14 cellular contexts compared by ENCODE assay signal in the genomic region with DNA sequence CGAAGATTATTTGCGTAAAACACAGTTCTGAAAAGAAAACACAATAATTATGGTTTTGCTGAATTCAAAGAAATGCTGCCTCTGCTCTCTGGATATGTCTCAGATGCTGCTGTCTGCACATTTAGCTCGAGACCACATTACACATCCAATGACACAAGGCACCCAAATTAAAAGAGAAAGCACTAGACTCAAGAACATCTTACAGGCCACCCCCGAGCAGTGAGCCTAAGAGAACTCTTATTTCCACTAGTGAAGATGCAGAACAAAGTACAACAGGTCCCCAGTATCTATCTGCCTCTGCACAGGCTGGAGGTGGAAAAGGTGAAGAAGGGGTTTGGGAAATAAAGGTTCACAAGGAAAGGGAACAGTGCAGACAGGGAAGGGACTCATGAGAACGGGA. TPM values are rescaled to one million over a fixed set of nuclear protein-coding genes. Genes with fewer than 3 reads are reported as not detected.
DNase-seq lines count a peak whose midpoint lies in the region; ATAC-seq and TF ChIP-seq lines count a peak whose summit lies in the region.
"Had no signal": no experiment of that assay in that cellular context is flagged by ENCODE, and none has a peak within 500 bp of the region (broad histone marks: within the 10 kb centered on the region; RNA-seq: fewer than 3 reads in every experiment).

No MANE protein-coding gene starts in this region.

- intact Hi-C loops in body of pancreas (cut with DNase I): no loop called here

- TF ChIP-seq CTCF in OCI-LY1 (IDR thresholded peaks at IDR 0.05; ENCODE audit: low read length) (no peak), brain (conservative IDR thresholded peaks at IDR 0.05) (no peak), body of pancreas (IDR thresholded peaks at IDR 0.05) (no peak), neural progenitor cell (IDR thresholded peaks at IDR 0.05) (no peak)

- no peaks in the 10 kb centered on the region for H3K27me3 Mint-ChIP-seq in brain
- no peaks in the 10 kb centered on the region for H3K27me3 Mint-ChIP-seq in neural progenitor cell (ENCODE audit: insufficient read depth, low read depth)

- WGBS in body of pancreas, 2 donors: 88 to 93% methylated on average over 5 of the region's 5 CpGs

- H3K79me2 ChIP-seq in OCI-LY1 (ENCODE audit: insufficient read depth, low read length) (peaks cover 91% of the 10 kb centered on the region), neural progenitor cell (ENCODE audit: low read depth) (peaks cover 96% of the 10 kb centered on the region)

- H3K4me1 Mint-ChIP-seq in brain (peaks cover 51% of the 10 kb centered on the region), neural progenitor cell (peaks cover 25% of the 10 kb centered on the region)
- H3K4me1 Mint-ChIP-seq: mesothelial cell of epicardium had no signal

- peak overlapping the region in 3 of 5 experiments; percentile 68 to 84 (median 71) for H3K27ac Mint-ChIP-seq in brain
- no peak overlapping the region for H3K27ac Mint-ChIP-seq in neural progenitor cell
- H3K27ac Mint-ChIP-seq: mesothelial cell of epicardium had no signal

- H3K4me1 ChIP-seq in OCI-LY1 (ENCODE audit: insufficient read depth, low read length, severe bottlenecking) (peaks cover 73% of the 10 kb centered on the region), body of pancreas (peaks cover 14% of the 10 kb centered on the region), neural progenitor cell (peaks cover 10% of the 10 kb centered on the region)

- H3K9ac ChIP-seq in OCI-LY1 (ENCODE audit: low read length) (peak overlapping the region; percentile 39), neural progenitor cell (no peak overlapping the region)

- H3K36me3 ChIP-seq in OCI-LY1 (ENCODE audit: insufficient read depth, low read length) (peaks cover 49% of the 10 kb centered on the region), body of pancreas (replicated peaks in 1 of 2; ENCODE audit: insufficient read depth in 1 of 2, low read depth in 2 of 2) (no peaks in the 10 kb centered on the region), neural progenitor cell (no peaks in the 10 kb centered on the region)

- no peak for TF ChIP-seq POLR2A in body of pancreas (IDR thresholded peaks at IDR 0.05)

- H4K20me1 ChIP-seq in OCI-LY1 (ENCODE audit: insufficient read depth, low read length) (peaks cover 8% of the 10 kb centered on the region; the same call in 1 of the 2 replicates), neural progenitor cell (ENCODE audit: low read depth) (peaks cover 78% of the 10 kb centered on the region)

- no peak overlapping the region for H3K4me3 ChIP-seq in OCI-LY1 (ENCODE audit: low read depth, low read length, poor library complexity, severe bottlenecking)
- no peak overlapping the region for H3K4me3 ChIP-seq in body of pancreas
- H3K4me3 ChIP-seq in neural progenitor cell: no peak overlapping the region

- H3F3A ChIP-seq in OCI-LY1 (ENCODE audit: insufficient read depth, low read length): peaks cover 5% of the 10 kb centered on the region
- peaks cover 35% of the 10 kb centered on the region for H3F3A ChIP-seq in neural progenitor cell (ENCODE audit: low read depth)

- H3K27ac ChIP-seq in OCI-LY1 (ENCODE audit: low read depth, low read length, poor library complexity, severe bottlenecking) (peak overlapping the region; percentile 56), body of pancreas (no peak overlapping the region), neural progenitor cell (no peak overlapping the region)
- H3K27ac ChIP-seq: foreskin keratinocyte had no signal

- H3K4me3 Mint-ChIP-seq in brain (peak overlapping the region in 2 of 5 experiments; percentile 3 to 38), neural progenitor cell (no peak overlapping the region)
- H3K4me3 Mint-ChIP-seq: mesothelial cell of epicardium had no signal

- H3K9me3 Mint-ChIP-seq in brain (no peaks in the 10 kb centered on the region), neural progenitor cell (no peaks in the 10 kb centered on the region)
- H3K9me3 Mint-ChIP-seq: mesothelial cell of epicardium had no signal

- H3K9me3 ChIP-seq in OCI-LY1 (ENCODE audit: low read length) (no peaks in the 10 kb centered on the region), body of pancreas (no peaks in the 10 kb centered on the region), neural progenitor cell (ENCODE audit: low read depth) (no peaks in the 10 kb centered on the region)

- no peak overlapping the region for H2AFZ ChIP-seq in OCI-LY1 (ENCODE audit: low read length)
- H2AFZ ChIP-seq in neural progenitor cell (replicated peaks): no peak overlapping the region

- H3K9me2 ChIP-seq in OCI-LY1 (ENCODE audit: low read depth, low read length): no peaks in the 10 kb centered on the region

- peak; percentile 18 for DNase-seq in stimulated activated naive CD4-positive, alpha-beta T cell treated with Interleukin-2 at 50 U/mL for 16 hours (lab: John Stamatoyannopoulos, UW)
- no peak for DNase-seq in stimulated activated naive CD4-positive, alpha-beta T cell (lab: John Stamatoyannopoulos, UW)
- DNase-seq in body of pancreas (no peak), cerebellar cortex (ENCODE audit: low spot score) (no peak), neural progenitor cell (ENCODE audit: low spot score) (no peak)
- DNase-seq: foreskin keratinocyte; KG1; NCI-H526; posterior cingulate gyrus; stimulated activated CD8-positive, alpha-beta memory T cell treated with anti-CD3 and anti-CD28 coated beads, Interleukin-4, amount 100 ng/mL, for 48 hours had no signal

- H3K27me3 ChIP-seq in OCI-LY1 (ENCODE audit: insufficient read depth, low read length) (no peaks in the 10 kb centered on the region), body of pancreas (no peaks in the 10 kb centered on the region), neural progenitor cell (no peaks in the 10 kb centered on the region)
- H3K27me3 ChIP-seq: foreskin keratinocyte had no signal

- peak overlapping the region; percentile 49; the same call in 1 of the 2 replicates for H3K4me2 ChIP-seq in OCI-LY1 (ENCODE audit: low read length)
- H3K4me2 ChIP-seq in neural progenitor cell: no peak overlapping the region

- H3K36me3 Mint-ChIP-seq in brain: peaks cover 47% of the 10 kb centered on the region
- peaks cover 17% of the 10 kb centered on the region for H3K36me3 Mint-ChIP-seq in neural progenitor cell

- ATAC-seq in GM21576 (IDR thresholded peaks at IDR 0.05; ENCODE audit: unreplicated experiment) (no peak), body of pancreas (no peak)
- ATAC-seq: foreskin keratinocyte had no signal

RNA-seq across cellular contexts. Expression of a gene that starts 33.5 kb away (rescaled TPM):
- 132 TPM for polyA plus RNA-seq in brain (ENCODE audit: insufficient read depth, low read depth, low replicate concordance)
- total RNA-seq in body of pancreas (100 to 1,000 TPM in 1 of 2 donors, 10 to 100 TPM in 1; 51.9 to 118 TPM), neural progenitor cell (ENCODE audit: low replicate concordance) (71.0 and 72.5 TPM in 2 replicates)
